In genomic region chr20:47225458-47225857, GRCh38 we compare ENCODE assay signal across 27 cellular contexts.
"Had no signal": no experiment of that assay in that cellular context is flagged by ENCODE, and none has a peak within 500 bp of the region (broad histone marks: within the 10 kb centered on the region; RNA-seq: fewer than 3 reads in every experiment).

No MANE protein-coding gene starts in this region.

- DNase-seq: colonic mucosa; effector CD8-positive, alpha-beta T cell; endodermal cell; foreskin keratinocyte; heart left ventricle; kidney; occipital lobe; ovary; right cardiac atrium; spleen; stimulated activated CD4-positive, alpha-beta T cell treated with anti-CD3 and anti-CD28 coated beads, Interleukin-4, amount 100 ng/mL, for 4 hours; stimulated activated naive B cell treated with anti-CD40 and anti-IgM and Interleukin-4, amounts not matched to agents 10 μg/mL and 1 μg/mL and 100 μg/mL, for 72 hours; transverse colon; upper lobe of right lung; uterus had no signal

- H3K4me2 ChIP-seq: hepatocyte had no signal

- H3K4me3 ChIP-seq: colonic mucosa, esophagus muscularis mucosa, gastroesophageal sphincter, heart left ventricle, hepatocyte, lung, ovary, psoas muscle, skin epidermis, spleen, thoracic aorta, transverse colon, upper lobe of right lung, uterus had no signal

- H3K4me3 Mint-ChIP-seq: dendritic cell treated with granulocyte-macrophage colony-stimulating factor and Interleukin-4, amounts not matched to agents 40 ng/mL and 50 ng/mL, for 4 days; endodermal cell; memory B cell; nephron; stimulated activated naive B cell treated with anti-CD40 and anti-IgM and Interleukin-4, amounts not matched to agents 10 μg/mL and 1 μg/mL and 100 μg/mL, for 72 hours; stimulated activated naive CD8-positive, alpha-beta T cell treated with anti-CD3 and anti-CD28 coated beads, Interleukin-15, Interleukin-2, amounts not matched to agents 100 ng/mL and 50 ng/mL, for 24 hours had no signal

- H3K4me1 ChIP-seq: colonic mucosa, foreskin keratinocyte, psoas muscle, transverse colon, upper lobe of right lung, uterus had no signal

- H3K27me3 ChIP-seq: colonic mucosa, esophagus muscularis mucosa, foreskin keratinocyte, gastroesophageal sphincter, heart left ventricle, hepatocyte, ovary, spleen, transverse colon, upper lobe of right lung, uterus had no signal

- H2AFZ ChIP-seq: hepatocyte had no signal

- H3K27ac Mint-ChIP-seq: dendritic cell treated with granulocyte-macrophage colony-stimulating factor and Interleukin-4, amounts not matched to agents 40 ng/mL and 50 ng/mL, for 4 days; endodermal cell; nephron; stimulated activated naive CD8-positive, alpha-beta T cell treated with anti-CD3 and anti-CD28 coated beads, Interleukin-15, Interleukin-2, amounts not matched to agents 100 ng/mL and 50 ng/mL, for 24 hours had no signal

- H3K9me3 Mint-ChIP-seq: dendritic cell treated with granulocyte-macrophage colony-stimulating factor and Interleukin-4, amounts not matched to agents 40 ng/mL and 50 ng/mL, for 4 days; endodermal cell; memory B cell; nephron; stimulated activated naive B cell treated with anti-CD40 and anti-IgM and Interleukin-4, amounts not matched to agents 10 μg/mL and 1 μg/mL and 100 μg/mL, for 72 hours; stimulated activated naive CD8-positive, alpha-beta T cell treated with anti-CD3 and anti-CD28 coated beads, Interleukin-15, Interleukin-2, amounts not matched to agents 100 ng/mL and 50 ng/mL, for 24 hours had no signal

- ATAC-seq: foreskin keratinocyte; gastroesophageal sphincter; heart left ventricle; left lobe of liver; psoas muscle; right cardiac atrium; stimulated activated naive B cell treated with anti-CD40 and anti-IgM and Interleukin-4, amounts not matched to agents 10 μg/mL and 1 μg/mL and 100 μg/mL, for 72 hours; upper lobe of right lung had no signal

- H3K36me3 ChIP-seq: ovary, uterus had no signal

- H3K4me1 Mint-ChIP-seq: endodermal cell, nephron had no signal

- H3K27me3 Mint-ChIP-seq: dendritic cell treated with granulocyte-macrophage colony-stimulating factor and Interleukin-4, amounts not matched to agents 40 ng/mL and 50 ng/mL, for 4 days; memory B cell; stimulated activated naive B cell treated with anti-CD40 and anti-IgM and Interleukin-4, amounts not matched to agents 10 μg/mL and 1 μg/mL and 100 μg/mL, for 72 hours; stimulated activated naive CD8-positive, alpha-beta T cell treated with anti-CD3 and anti-CD28 coated beads, Interleukin-15, Interleukin-2, amounts not matched to agents 100 ng/mL and 50 ng/mL, for 24 hours had no signal

- H3K27ac ChIP-seq: colonic mucosa, esophagus muscularis mucosa, foreskin keratinocyte, gastroesophageal sphincter, heart left ventricle, hepatocyte, ovary, psoas muscle, skin epidermis, thoracic aorta, transverse colon, upper lobe of right lung, uterus had no signal
